ENCODE assay signal across 7 cellular contexts in the genomic region with DNA sequence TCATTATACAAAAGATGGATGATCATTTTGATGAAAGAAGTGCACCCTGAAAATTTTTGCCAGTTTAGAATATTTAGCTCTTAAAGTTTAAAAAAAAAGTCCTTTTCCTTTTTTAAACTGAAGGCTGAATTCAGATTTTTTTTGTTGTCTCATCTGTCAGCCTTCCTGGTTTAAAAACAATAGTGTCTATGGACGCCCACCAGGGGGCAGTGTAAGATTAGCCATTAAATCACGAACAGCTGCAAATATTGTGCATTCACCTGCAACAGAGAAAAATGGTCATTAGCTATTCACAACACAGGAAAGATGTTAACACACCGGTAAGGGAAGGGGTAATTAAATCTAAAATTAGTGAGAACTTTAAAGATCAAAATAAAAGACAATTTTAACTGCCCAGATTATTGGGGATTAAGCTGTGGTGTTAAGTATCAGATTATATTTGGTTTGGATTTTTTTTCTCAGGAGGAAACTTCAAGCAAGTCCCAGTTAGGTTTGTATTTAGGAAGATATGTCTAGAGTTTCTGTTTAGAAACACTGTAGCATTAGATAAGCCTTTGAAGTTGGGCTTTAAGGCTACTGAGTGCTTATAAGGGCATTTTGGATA.
DNase-seq lines count a peak whose midpoint lies in the region; FAIRE-seq and TF ChIP-seq lines count a peak whose summit lies in the region.

No MANE protein-coding gene starts in this region.

- peak; percentile 81 for FAIRE-seq in GM18507 (lab: Jason Lieb, UNC)

- DNase-seq in GM18507 (ENCODE audit: extremely low spot score, insufficient read length, low read depth): no peak
- DNase-seq in NCI-H2171 (lab: John Stamatoyannopoulos, UW): peak; percentile 44
- DNase-seq in WERI-Rb-1: peak; percentile 63
- DNase-seq in caudate nucleus (lab: John Stamatoyannopoulos, UW): peak in 44 of 61 donors; percentile 0 to 74 (median 12)
- peak; percentile 78 for DNase-seq in left kidney (ENCODE audit: low read depth, low spot score)
- DNase-seq in stimulated activated CD4-positive, alpha-beta T cell treated with anti-CD3 and anti-CD28 coated beads, TNF-alpha, amount 100 ng/mL, for 1 hour (ENCODE audit: low read depth in 3 of 3, low spot score in 1 of 3): peak; percentile 15 to 53 (median 47)
- no peak for DNase-seq in 8988T

- H3K36me3 ChIP-seq in WERI-Rb-1: peaks cover 35% of the 10 kb centered on the region

- H3K9me3 ChIP-seq in WERI-Rb-1 (ENCODE audit: severe bottlenecking): no peaks in the 10 kb centered on the region

- no peak overlapping the region for H3K4me3 ChIP-seq in WERI-Rb-1 (ENCODE audit: low read depth, low read length)

- no peaks in the 10 kb centered on the region for H3K27me3 ChIP-seq in WERI-Rb-1 (ENCODE audit: insufficient read depth, low read depth, severe bottlenecking)

- no peak overlapping the region for H3K27ac ChIP-seq in WERI-Rb-1
- no peak overlapping the region for H3K27ac ChIP-seq in caudate nucleus (ENCODE audit: low read depth, low read length)

- TF ChIP-seq CTCF in WERI-Rb-1 (IDR thresholded peaks at IDR 0.05; ENCODE audit: low read depth, low read length): peak; percentile 48; the same call in 1 of the 2 replicates

Comparison
In these comparisons a context has a peak if more than half of its experiments do, and no peak if none do; other contexts are left out.
1. DNase-seq: peak in NCI-H2171 (single experiment), WERI-Rb-1 (single experiment), caudate nucleus (44 of 61), left kidney (single experiment) and stimulated activated CD4-positive, alpha-beta T cell treated with anti-CD3 and anti-CD28 coated beads, TNF-alpha, amount 100 ng/mL, for 1 hour (3 of 3); none in GM18507 (single experiment) and 8988T (single experiment).